9 cellular contexts compared by ENCODE assay signal in the genomic region with DNA sequence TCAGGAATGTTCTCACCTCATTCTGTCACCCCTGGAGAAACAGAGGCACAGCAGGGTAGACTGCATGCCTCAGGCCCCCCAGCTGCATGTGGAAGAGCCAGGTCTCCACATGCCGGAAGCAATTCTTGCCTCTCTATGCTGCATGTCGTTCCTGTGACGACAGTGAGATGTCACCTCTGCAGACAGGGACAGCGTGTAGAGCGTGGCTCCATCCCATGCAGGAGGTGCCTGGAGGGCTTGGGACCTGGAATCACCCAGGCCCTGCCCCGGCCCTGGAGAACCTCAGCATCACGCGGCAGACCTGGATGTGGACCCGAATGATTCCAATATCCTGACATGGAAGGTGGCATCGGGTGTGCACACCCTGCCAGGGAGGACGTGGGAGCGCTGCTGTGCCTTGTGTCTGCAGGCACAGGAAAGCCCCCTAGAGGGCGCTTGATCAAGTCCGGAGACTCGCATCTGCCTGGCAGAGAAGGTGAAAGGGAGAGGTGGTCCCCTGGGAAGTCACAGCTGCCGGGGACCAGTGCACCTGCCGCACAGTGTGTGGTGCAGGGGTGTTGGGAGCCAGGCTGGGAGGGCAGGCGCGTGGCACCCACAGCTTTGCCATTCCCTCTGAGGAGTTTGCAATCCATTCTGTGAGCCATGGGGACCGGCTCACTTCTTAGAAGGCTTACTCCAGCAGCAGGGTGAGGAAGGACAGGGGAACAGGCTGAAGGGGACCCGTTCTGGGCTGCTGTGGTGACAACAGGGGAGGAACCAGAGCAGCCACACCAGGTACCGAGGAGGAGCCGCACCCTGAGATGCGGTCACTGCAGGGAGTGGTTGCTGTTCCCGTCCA. TPM values are rescaled to one million over a fixed set of nuclear protein-coding genes. Genes with fewer than 3 reads are reported as not detected.
DNase-seq lines count a peak whose midpoint lies in the region; ATAC-seq, FAIRE-seq and TF ChIP-seq lines count a peak whose summit lies in the region.
"Had no signal": no experiment of that assay in that cellular context is flagged by ENCODE, and none has a peak within 500 bp of the region (broad histone marks: within the 10 kb centered on the region; RNA-seq: fewer than 3 reads in every experiment).

No MANE protein-coding gene starts in this region.

- WGBS in GM12878 (ENCODE audit: insufficient coverage, insufficient replicate concordance, low lambda C conversion rate, missing lambda C conversion rate) = 23% methylated on average over 25 of the region's 25 CpGs
- WGBS in liver = 32% methylated on average over 25 of the region's 25 CpGs

- H3K4me2 ChIP-seq in GM12878 (ENCODE audit: control insufficient read depth, insufficient read depth) = no peak overlapping the region

- intact Hi-C loops in GM12878 (cut with micrococcal nuclease; ENCODE audit: unreplicated experiment) = no loop called here
- intact Hi-C loops in posterior vena cava (cut with DNase I) = no loop called here

- POLR2A ChIA-PET in GM12878 (lab: Charles Lee) = no interaction called here

- DNase-seq in ELF-1 (ENCODE audit: low read depth, low spot score) = peak; percentile 70
- peak; percentile 21 to 61 for DNase-seq in SJSA1 (ENCODE audit: low read depth in 1 of 2, low spot score in 2 of 2)
- DNase-seq in GM12878 (ENCODE audit: low read depth, low spot score) = no peak
- DNase-seq in stimulated activated CD8-positive, alpha-beta memory T cell treated with anti-CD3 and anti-CD28 coated beads, Interleukin-7, amount 100 ng/mL, for 48 hours (ENCODE audit: extremely low read depth in 1 of 2, low read depth in 1 of 2) = peak; percentile 16 to 23
- no peak for DNase-seq in posterior vena cava (ENCODE audit: low spot score)

- H4K20me1 ChIP-seq in GM12878 (ENCODE audit: control insufficient read depth, insufficient read depth) = no peaks in the 10 kb centered on the region

- ATAC-seq in GM19467 (IDR thresholded peaks at IDR 0.05; ENCODE audit: unreplicated experiment) (peak; percentile 86), HG03571 (IDR thresholded peaks at IDR 0.05; ENCODE audit: unreplicated experiment) (peak; percentile 88), GM12878 (peak; percentile 96)

- peak; percentile 68 to 84 (median 80) for TF ChIP-seq CTCF in GM12878 (IDR thresholded peaks at IDR 0.05 in 2 of 3, conservative IDR thresholded peaks at IDR 0.05 in 1 of 3; ENCODE audit: control insufficient read depth in 2 of 3, extremely low read depth in 1 of 3, insufficient read depth in 1 of 3, low read depth in 3 of 3, low read length in 3 of 3)
- peak; percentile 67 for TF ChIP-seq CTCF in liver (IDR thresholded peaks at IDR 0.05; ENCODE audit: low read depth, low read length, missing input control)

- H3K27me3 ChIP-seq in SJSA1 (replicated peaks) (peaks cover 21% of the 10 kb centered on the region), GM12878 (replicated peaks in 1 of 2; ENCODE audit: control insufficient read depth in 2 of 2, insufficient read depth in 2 of 2, low read length in 1 of 2) (no peaks in the 10 kb centered on the region), liver (ENCODE audit: control insufficient read depth in 4 of 4, insufficient read depth in 4 of 4, low read length in 3 of 4) (peaks cover 0 to 7% (median under 1%) of the 10 kb centered on the region in 4 donors)

- H3K36me3 ChIP-seq in SJSA1 (no peaks in the 10 kb centered on the region), GM12878 (ENCODE audit: control insufficient read depth in 2 of 2, insufficient read depth in 2 of 2, low read length in 1 of 2) (no peaks in the 10 kb centered on the region), liver (ENCODE audit: control insufficient read depth in 4 of 4, insufficient read depth in 3 of 4, low read depth in 1 of 4, low read length in 3 of 4) (no peaks in the 10 kb centered on the region)

- peak; percentile 31 for FAIRE-seq in GM12878 (lab: Jason Lieb, UNC)

- 0 out of 2 replicates have a peak, but pooled peaks cover 6% of the 10 kb centered on the region for H3K4me1 ChIP-seq in SJSA1 (replicated peaks)
- H3K4me1 ChIP-seq in GM12878 (ENCODE audit: control insufficient read depth, insufficient read depth, low read length) = no peaks in the 10 kb centered on the region
- peaks cover 0 to 4% (median 0%) of the 10 kb centered on the region in 4 donors for H3K4me1 ChIP-seq in liver (ENCODE audit: control insufficient read depth in 4 of 4, insufficient read depth in 4 of 4, low read length in 3 of 4)

- no peak overlapping the region for H3K27ac ChIP-seq in SJSA1
- H3K27ac ChIP-seq in GM12878 (ENCODE audit: control insufficient read depth, insufficient read depth) = no peak overlapping the region
- H3K27ac ChIP-seq in liver (ENCODE audit: low read depth in 1 of 2, low read length in 2 of 2) = no peak overlapping the region

- SMC1A ChIA-PET in GM12878 (lab: Charles Lee; ENCODE audit: uncharacterized antibody, unreplicated experiment) = no interaction called here

- RAD21 ChIA-PET in GM12878 (lab: Charles Lee; ENCODE audit: unreplicated experiment) = no interaction called here

- CTCF ChIA-PET in GM12878 (lab: Yijun Ruan, JAX) = interaction anchor here (0.6 kb wide), 1 partner anchor 859 kb away, joined by 3 read pairs; no protein-coding TSS in a partner anchor

- no TSS peak for BruUV-seq in GM12878 (replicated peaks; lab: Mats Ljungman, UMichigan)

- no peak overlapping the region for H2AFZ ChIP-seq in GM12878 (ENCODE audit: control insufficient read depth, low read depth, low read length)

- no peaks in the 10 kb centered on the region for H3K79me2 ChIP-seq in GM12878 (ENCODE audit: control insufficient read depth, insufficient read depth, low read length)

- peak; percentile 45 for TF ChIP-seq RAD21 in GM12878 (IDR thresholded peaks at IDR 0.05; ENCODE audit: insufficient read depth, low read depth, low read length)
- TF ChIP-seq RAD21 in liver (IDR thresholded peaks at IDR 0.05) = peak; percentile 70 to 80

- no peak for TF ChIP-seq POLR2A in GM12878 (IDR thresholded peaks at IDR 0.05; ENCODE audit: low read depth, low read length)

- no peak overlapping the region for H3K9ac ChIP-seq in GM12878 (ENCODE audit: control insufficient read depth, insufficient read depth, low read length)
- H3K9ac ChIP-seq in liver (ENCODE audit: low read depth in 1 of 2, low read length in 2 of 2) = no peak overlapping the region

- TF ChIP-seq EP300 in GM12878 (IDR thresholded peaks at IDR 0.05; ENCODE audit: borderline replicate concordance in 1 of 2, control insufficient read depth in 1 of 2, low read depth in 2 of 2, low read length in 2 of 2) = no peak

- in situ Hi-C loops in GM12878 (cut with MboI) = no loop called here

- H3K4me3 ChIP-seq in SJSA1 (no peak overlapping the region), GM12878 (no peak overlapping the region), liver (ENCODE audit: low read depth in 1 of 3, low read length in 3 of 3) (no peak overlapping the region)

- H3K9me3 ChIP-seq in SJSA1 (replicated peaks) = no peaks in the 10 kb centered on the region
- H3K9me3 ChIP-seq in GM12878 (replicated peaks; ENCODE audit: control insufficient read depth, insufficient read depth, low read length) = no peaks in the 10 kb centered on the region
- no peaks in the 10 kb centered on the region for H3K9me3 ChIP-seq in liver (ENCODE audit: control insufficient read depth in 4 of 4, low read length in 3 of 4)

TF ChIP-seq in GM12878, 131 proteins besides CTCF, POLR2A, EP300 and RAD21:
- TF ChIP-seq SMC3 (IDR thresholded peaks at IDR 0.05; ENCODE audit: borderline replicate concordance, low read length) (peak; percentile 52; the same call in 1 of the 2 replicates), TCF12 (IDR thresholded peaks at IDR 0.05; ENCODE audit: low read depth, low read length) (0 out of 2 replicates have a peak, but pooled peaks have one; percentile 54), IKZF2 (IDR thresholded peaks at IDR 0.05) (no peak), MEF2B (IDR thresholded peaks at IDR 0.05; ENCODE audit: partially characterized antibody, poor library complexity, severe bottlenecking) (peak; percentile 41)
TF ChIP-seq in GM12878: peak in this region for 3.

RNA-seq across cellular contexts. Expression of gene EN2, which starts 45.3 kb away (rescaled TPM):
- 0.11 TPM in 1 of 2 replicates, not detected in the other for total RNA-seq in SJSA1 (2014; rRNA removed; shearing (Covaris generic))
- total RNA-seq in GM12878 (2013; cell fraction: nucleolus; rRNA removed) = not detected in 2 replicates
- total RNA-seq in GM12878 (2014; rRNA removed) (not detected in 2 replicates), GM12878 (2014; rRNA removed; fragmentation: Illumina TruSeq; extraction: Trizol) (not detected in 2 replicates), GM12878 (2021) (not detected in 2 replicates), liver (under 1 TPM in 1 of 2 donors, not detected in 1; under 0.01 TPM), posterior vena cava (under 1 TPM; 0.14 to 0.19 TPM)
- polyA plus RNA-seq in GM12878 (2011; ENCODE audit: low read depth) = not detected
- polyA plus RNA-seq in GM12878 (2011; rRNA removed) (not detected in 2 replicates), GM12878 (2014; fragmentation: Illumina TruSeq; extraction: Trizol) (not detected in 2 replicates), GM12878 (2014; fragmentation: Nextera tagmentation; extraction: Ambion mirVana) (not detected), GM12878 (2014; rRNA removed) (not detected in 2 replicates), GM12878 (2016; fragmentation: Nextera tagmentation; extraction: Ambion mirVana) (not detected), liver (not detected)
- polyA plus RNA-seq in GM12878 (2011; cell fraction: cytosol; rRNA removed) = not detected in 2 replicates
- not detected in 2 replicates for polyA plus RNA-seq in GM12878 (2011; cell fraction: nucleus; rRNA removed)
- not detected in 2 replicates for polyA plus RNA-seq in GM12878 (2012)
- not detected in 2 replicates for polyA minus RNA-seq in GM12878 (2011; rRNA and poly(A)+ RNA removed)
- not detected in 2 replicates for polyA minus RNA-seq in GM12878 (2011; cell fraction: cytosol; rRNA and poly(A)+ RNA removed)
- polyA minus RNA-seq in GM12878 (2011; cell fraction: nucleus; rRNA and poly(A)+ RNA removed) = not detected in 2 replicates
- total RNA-seq: urinary bladder had no signal

Comparison
In these comparisons a context has a peak if more than half of its experiments do, and no peak if none do; other contexts are left out.
1. DNase-seq: peak in ELF-1 (single experiment), SJSA1 (2 of 2) and stimulated activated CD8-positive, alpha-beta memory T cell treated with anti-CD3 and anti-CD28 coated beads, Interleukin-7, amount 100 ng/mL, for 48 hours (2 of 2); none in GM12878 (single experiment) and posterior vena cava (single experiment).
2. Peak in every context shown above with its lines, with median percentiles within 50 percentile points of each other: ATAC-seq.